Comparison of ENCODE assay signal across 9 cellular contexts in the genomic region with DNA sequence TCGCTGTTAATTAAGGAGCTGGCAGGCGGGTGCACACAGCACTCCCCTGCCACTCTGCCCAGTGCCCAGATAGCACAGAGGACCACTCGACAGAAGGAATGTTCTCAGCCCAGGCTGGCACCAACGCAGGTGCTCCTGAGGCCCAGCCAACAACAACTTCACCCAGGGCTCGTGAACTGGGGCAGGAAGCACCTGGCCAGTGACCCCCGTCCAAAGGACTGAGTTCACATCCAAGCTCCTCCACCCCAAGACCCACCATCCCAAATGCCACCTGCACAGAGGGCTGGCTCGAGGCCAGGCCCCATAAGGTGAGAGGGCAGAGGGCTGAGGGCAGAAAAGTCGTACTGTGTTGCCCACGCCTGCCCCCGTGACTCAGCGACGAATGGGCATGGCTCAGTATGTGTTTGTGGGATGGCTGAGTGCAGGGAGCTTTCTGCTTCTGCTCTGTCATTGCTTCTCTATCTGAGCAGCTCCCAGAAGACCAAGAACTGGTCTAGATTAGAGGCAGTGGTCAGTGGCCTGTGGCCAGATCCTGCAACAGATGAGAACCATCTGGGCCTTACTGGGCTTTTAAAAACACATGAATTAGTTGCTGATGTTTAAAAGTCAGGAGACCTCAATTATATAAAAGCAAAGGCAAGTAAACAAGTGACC.
DNase-seq lines count a peak whose midpoint lies in the region; ATAC-seq and TF ChIP-seq lines count a peak whose summit lies in the region.
"Had no signal": no experiment of that assay in that cellular context is flagged by ENCODE, and none has a peak within 500 bp of the region (broad histone marks: within the 10 kb centered on the region; RNA-seq: fewer than 3 reads in every experiment).

No MANE protein-coding gene starts in this region.

- H3K27me3 ChIP-seq in effector memory CD4-positive, alpha-beta T cell (replicated peaks; ENCODE audit: control insufficient read depth, insufficient read depth, low read length, poor library complexity, severe bottlenecking) = no peaks in the 10 kb centered on the region
- H3K27me3 ChIP-seq in muscle layer of duodenum (ENCODE audit: low read depth, low read length) (no peaks in the 10 kb centered on the region), thoracic aorta (replicated peaks; ENCODE audit: insufficient read depth) (no peaks in the 10 kb centered on the region), H7 (ENCODE audit: control insufficient read depth, insufficient read depth, low read length) (no peaks in the 10 kb centered on the region)
- H3K27me3 ChIP-seq: SJSA1 had no signal

- H3K4me1 ChIP-seq in effector memory CD4-positive, alpha-beta T cell (ENCODE audit: control insufficient read depth, insufficient read depth, low read length, poor library complexity, severe bottlenecking) = peaks cover 74% of the 10 kb centered on the region
- H3K4me1 ChIP-seq in muscle layer of duodenum (ENCODE audit: control insufficient read depth in 1 of 2, insufficient read depth in 2 of 2, low read length in 2 of 2) (peaks cover 34 to 42% of the 10 kb centered on the region in 2 donors), thoracic aorta (ENCODE audit: control insufficient read depth in 1 of 2, low read depth in 2 of 2) (peaks cover 26 to 37% of the 10 kb centered on the region in 2 donors)

- H3K9me3 ChIP-seq in KOPT-K1 (ENCODE audit: insufficient read depth, low read length, poor library complexity, severe bottlenecking) (no peaks in the 10 kb centered on the region), muscle layer of duodenum (ENCODE audit: control insufficient read depth in 1 of 2, low read length in 2 of 2) (no peaks in the 10 kb centered on the region), thoracic aorta (no peaks in the 10 kb centered on the region)
- no peaks in the 10 kb centered on the region for H3K9me3 ChIP-seq in effector memory CD4-positive, alpha-beta T cell (ENCODE audit: control insufficient read depth, low read length)
- H3K9me3 ChIP-seq: SJSA1 had no signal

- peak; percentile 59 for ATAC-seq in thoracic aorta (ENCODE audit: insufficient number of reproducible peaks, low FRiP score, low read depth)

- no peak for TF ChIP-seq CTCF in thoracic aorta (IDR thresholded peaks at IDR 0.05)

- no peak overlapping the region for H3K4me3 ChIP-seq in effector memory CD4-positive, alpha-beta T cell (ENCODE audit: insufficient read depth, low read depth, low read length, poor library complexity, severe bottlenecking)
- H3K4me3 ChIP-seq in muscle layer of duodenum (ENCODE audit: low read depth in 1 of 2, low read length in 2 of 2) (no peak overlapping the region), thoracic aorta (peak overlapping the region; percentile 3), H7 (ENCODE audit: insufficient read depth, low read depth, low read length) (no peak overlapping the region)
- H3K4me3 ChIP-seq: SJSA1 had no signal

- H3K27ac ChIP-seq in KOPT-K1 (ENCODE audit: low read depth, low read length, poor library complexity, severe bottlenecking) = peak overlapping the region; percentile 94
- peak overlapping the region; percentile 93 for H3K27ac ChIP-seq in effector memory CD4-positive, alpha-beta T cell (ENCODE audit: insufficient read depth, low read length, poor library complexity, severe bottlenecking)
- H3K27ac ChIP-seq in muscle layer of duodenum (ENCODE audit: low read length) = peak overlapping the region; percentile 84
- H3K27ac ChIP-seq in thoracic aorta = peak overlapping the region; percentile 80 to 83
- H3K27ac ChIP-seq: SJSA1 had no signal

- peak; percentile 46 for DNase-seq in activated CD4-positive, alpha-beta T cell treated with anti-CD3 and anti-CD28 coated beads, Interleukin-2, amount 50 U/mL, for 1 hour
- DNase-seq in effector memory CD4-positive, alpha-beta T cell = peak in 2 of 3 donors; percentile 28 to 41
- DNase-seq in thoracic aorta (ENCODE audit: low spot score) (peak; percentile 55), H7 (no peak), amygdala (lab: John Stamatoyannopoulos, UW) (no peak), OCI-M2 (lab: John Stamatoyannopoulos, UW; ENCODE audit: unreplicated experiment) (no peak)

- H3K36me3 ChIP-seq in KOPT-K1 (ENCODE audit: insufficient read depth, low read length) (peaks cover 62% of the 10 kb centered on the region), muscle layer of duodenum (ENCODE audit: control insufficient read depth in 1 of 2, insufficient read depth in 2 of 2, low read length in 2 of 2) (peaks cover 20 to 42% of the 10 kb centered on the region in 2 donors), thoracic aorta (peaks cover 31% of the 10 kb centered on the region), H7 (replicated peaks; ENCODE audit: control insufficient read depth, insufficient read depth, low read length) (peaks cover 43% of the 10 kb centered on the region)
- peaks cover 11% of the 10 kb centered on the region for H3K36me3 ChIP-seq in effector memory CD4-positive, alpha-beta T cell (ENCODE audit: control insufficient read depth, insufficient read depth, low read length)

Comparison
In these comparisons a context has a peak if more than half of its experiments do, and no peak if none do; other contexts are left out.
1. DNase-seq: peak in activated CD4-positive, alpha-beta T cell treated with anti-CD3 and anti-CD28 coated beads, Interleukin-2, amount 50 U/mL, for 1 hour (single experiment), effector memory CD4-positive, alpha-beta T cell (2 of 3) and thoracic aorta (single experiment); none in H7 (single experiment), amygdala (0 of 56) and OCI-M2 (single experiment).
2. Peak in every context shown above with its lines, with median percentiles within 50 percentile points of each other: H3K27ac ChIP-seq.